ENCODE assay signal across 1 cellular context in the genomic region with DNA sequence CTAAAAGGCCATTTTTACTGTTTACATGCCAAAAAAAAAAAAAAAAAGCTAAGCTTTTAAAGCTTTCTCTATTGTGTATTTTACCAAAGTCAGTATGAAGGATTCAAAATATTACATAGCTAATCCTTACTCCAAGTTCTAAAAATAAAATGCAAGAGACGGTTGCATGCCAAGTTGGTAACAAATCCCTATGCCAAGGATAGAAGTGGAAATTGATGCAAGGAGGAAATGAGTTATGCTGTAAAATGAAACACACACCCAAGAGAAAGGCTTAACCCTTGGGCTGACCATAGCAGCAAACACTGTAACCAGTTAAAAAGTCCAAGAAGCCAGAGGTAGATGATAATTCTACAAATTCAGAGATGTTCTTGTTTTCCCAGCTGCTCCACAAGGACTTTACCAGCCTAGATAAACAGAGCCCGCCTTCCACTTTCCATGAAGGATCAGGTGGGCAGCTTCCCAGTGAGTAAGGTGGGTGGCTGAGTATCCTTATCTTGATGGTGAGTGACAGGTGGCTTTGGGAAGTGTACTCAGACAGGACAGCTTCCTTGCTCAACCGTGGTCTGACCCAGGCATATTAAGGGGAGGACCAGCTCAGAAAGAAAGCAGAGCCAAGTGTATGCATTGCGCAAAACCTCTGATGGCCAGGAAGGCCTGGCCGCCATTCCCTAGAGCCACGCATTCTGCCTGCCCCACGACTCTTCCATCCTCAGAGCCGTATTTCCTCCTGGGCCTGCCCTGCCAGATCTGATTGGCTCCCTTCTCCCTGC.
TF ChIP-seq lines count a peak whose summit lies in the region.

No MANE protein-coding gene starts in this region.

TF ChIP-seq in HEK293, 187 proteins besides CTCF, POLR2A, EP300 and RAD21 (continued from another document):
- TF ChIP-seq, protein P1, sequence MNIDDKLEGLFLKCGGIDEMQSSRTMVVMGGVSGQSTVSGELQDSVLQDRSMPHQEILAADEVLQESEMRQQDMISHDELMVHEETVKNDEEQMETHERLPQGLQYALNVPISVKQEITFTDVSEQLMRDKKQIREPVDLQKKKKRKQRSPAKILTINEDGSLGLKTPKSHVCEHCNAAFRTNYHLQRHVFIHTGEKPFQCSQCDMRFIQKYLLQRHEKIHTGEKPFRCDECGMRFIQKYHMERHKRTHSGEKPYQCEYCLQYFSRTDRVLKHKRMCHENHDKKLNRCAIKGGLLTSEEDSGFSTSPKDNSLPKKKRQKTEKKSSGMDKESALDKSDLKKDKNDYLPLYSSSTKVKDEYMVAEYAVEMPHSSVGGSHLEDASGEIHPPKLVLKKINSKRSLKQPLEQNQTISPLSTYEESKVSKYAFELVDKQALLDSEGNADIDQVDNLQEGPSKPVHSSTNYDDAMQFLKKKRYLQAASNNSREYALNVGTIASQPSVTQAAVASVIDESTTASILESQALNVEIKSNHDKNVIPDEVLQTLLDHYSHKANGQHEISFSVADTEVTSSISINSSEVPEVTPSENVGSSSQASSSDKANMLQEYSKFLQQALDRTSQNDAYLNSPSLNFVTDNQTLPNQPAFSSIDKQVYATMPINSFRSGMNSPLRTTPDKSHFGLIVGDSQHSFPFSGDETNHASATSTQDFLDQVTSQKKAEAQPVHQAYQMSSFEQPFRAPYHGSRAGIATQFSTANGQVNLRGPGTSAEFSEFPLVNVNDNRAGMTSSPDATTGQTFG (tag by site-specific recombination; IDR thresholded peaks at IDR 0.05; ENCODE audit: borderline replicate concordance): no peak
- TF ChIP-seq ZNF555 (tag by site-specific recombination; conservative IDR thresholded peaks at IDR 0.05) (no peak), ZNF433 (tag by site-specific recombination; IDR thresholded peaks at IDR 0.05; ENCODE audit: low read depth) (no peak), IKZF3 (tag by site-specific recombination; IDR thresholded peaks at IDR 0.05) (no peak), ZNF311 (tag by site-specific recombination; IDR thresholded peaks at IDR 0.05; ENCODE audit: borderline replicate concordance) (no peak)
